In the genomic region with DNA sequence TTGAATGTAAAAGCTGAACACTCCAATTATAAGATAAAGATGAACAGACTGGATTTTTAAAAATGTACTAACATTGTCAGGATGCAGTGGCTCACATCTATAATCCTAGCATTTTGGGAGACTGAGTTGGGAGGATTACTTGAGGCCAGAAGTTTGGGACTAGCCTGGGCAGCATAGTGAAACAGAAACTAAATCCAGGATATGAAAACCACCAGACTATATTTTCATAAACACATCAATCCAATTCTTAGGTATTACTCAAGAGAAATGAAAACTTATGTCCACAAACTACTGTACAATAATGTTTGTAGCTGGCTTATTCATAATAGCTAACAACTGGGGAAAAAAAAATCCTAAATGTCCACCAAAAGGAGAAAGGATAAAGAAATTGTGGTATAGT, we compare ENCODE assay signal across 1 cellular context.
TF ChIP-seq lines count a peak whose summit lies in the region.

No MANE protein-coding gene starts in this region.

TF ChIP-seq in IMR-90, 13 proteins besides CTCF, POLR2A, EP300 and RAD21:
- TF ChIP-seq FOS (IDR thresholded peaks at IDR 0.05; ENCODE audit: low read depth, low read length) (no peak), SMC3 (IDR thresholded peaks at IDR 0.05; ENCODE audit: low read depth, low read length) (no peak), MAFK (IDR thresholded peaks at IDR 0.05; ENCODE audit: low read depth, low read length) (no peak)
- TF ChIP-seq, protein P1, sequence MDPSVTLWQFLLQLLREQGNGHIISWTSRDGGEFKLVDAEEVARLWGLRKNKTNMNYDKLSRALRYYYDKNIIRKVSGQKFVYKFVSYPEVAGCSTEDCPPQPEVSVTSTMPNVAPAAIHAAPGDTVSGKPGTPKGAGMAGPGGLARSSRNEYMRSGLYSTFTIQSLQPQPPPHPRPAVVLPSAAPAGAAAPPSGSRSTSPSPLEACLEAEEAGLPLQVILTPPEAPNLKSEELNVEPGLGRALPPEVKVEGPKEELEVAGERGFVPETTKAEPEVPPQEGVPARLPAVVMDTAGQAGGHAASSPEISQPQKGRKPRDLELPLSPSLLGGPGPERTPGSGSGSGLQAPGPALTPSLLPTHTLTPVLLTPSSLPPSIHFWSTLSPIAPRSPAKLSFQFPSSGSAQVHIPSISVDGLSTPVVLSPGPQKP (IDR thresholded peaks at IDR 0.05; ENCODE audit: borderline replicate concordance, low read depth, low read length), result no peak
TF ChIP-seq in IMR-90: peak in this region for 0.
